Comparison of ENCODE assay signal across 9 cellular contexts in the genomic region with DNA sequence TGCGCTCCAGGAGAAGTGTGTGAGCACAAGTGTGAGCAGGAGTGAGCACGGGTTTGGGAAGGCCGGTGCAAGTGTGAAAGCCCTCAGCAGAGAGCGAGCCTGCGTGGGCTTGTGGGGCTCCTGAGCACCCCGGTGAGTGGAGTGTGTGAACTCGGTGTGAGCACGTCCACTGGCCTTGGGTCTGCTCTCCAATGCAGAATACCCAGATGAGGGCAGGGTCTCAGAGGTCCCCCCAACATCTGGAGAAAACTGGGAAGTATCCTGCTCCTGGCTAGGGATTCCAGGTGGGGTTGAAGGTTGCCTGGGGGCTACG. TPM values are rescaled to one million over a fixed set of nuclear protein-coding genes. Genes with fewer than 3 reads are reported as not detected.
DNase-seq lines count a peak whose midpoint lies in the region; ATAC-seq and TF ChIP-seq lines count a peak whose summit lies in the region.
"Had no signal": no experiment of that assay in that cellular context is flagged by ENCODE, and none has a peak within 500 bp of the region (broad histone marks: within the 10 kb centered on the region; RNA-seq: fewer than 3 reads in every experiment).

No MANE protein-coding gene starts in this region.

- H3K27ac Mint-ChIP-seq in stimulated activated naive CD8-positive, alpha-beta T cell treated with anti-CD3 and anti-CD28 coated beads, Interleukin-15, Interleukin-2, amounts not matched to agents 100 ng/mL and 50 ng/mL, for 24 hours = peak overlapping the region; percentile 98
- H3K27ac Mint-ChIP-seq in chondrocyte (ENCODE audit: unreplicated experiment) = peak overlapping the region; percentile 60

- no peaks in the 10 kb centered on the region for H3K36me3 ChIP-seq in mucosa of descending colon (ENCODE audit: low read depth)

- H3K4me1 ChIP-seq in mucosa of descending colon (ENCODE audit: low read depth) = peaks cover 24% of the 10 kb centered on the region

- peaks cover 3% of the 10 kb centered on the region for H3K27me3 Mint-ChIP-seq in stimulated activated naive CD8-positive, alpha-beta T cell treated with anti-CD3 and anti-CD28 coated beads, Interleukin-15, Interleukin-2, amounts not matched to agents 100 ng/mL and 50 ng/mL, for 24 hours
- no peaks in the 10 kb centered on the region for H3K27me3 Mint-ChIP-seq in chondrocyte (ENCODE audit: low read depth)

- peak overlapping the region; percentile 78 for H3K4me3 ChIP-seq in mucosa of descending colon

- DNase-seq in stimulated activated naive CD8-positive, alpha-beta T cell treated with anti-CD3 and anti-CD28 coated beads, Interleukin-15, Interleukin-2, amounts not matched to agents 100 U/mL and 50 U/mL, for 24 hours = no peak
- no peak for DNase-seq in chondrocyte (ENCODE audit: low spot score)
- no peak for DNase-seq in mucosa of descending colon
- DNase-seq in NCI-H524 treated with DMSO at 0.1 percent for 48 hours (lab: John Stamatoyannopoulos, UW) = no peak
- no peak for DNase-seq in NCI-H446 (lab: John Stamatoyannopoulos, UW)

- H3K4me1 Mint-ChIP-seq in stimulated activated naive CD8-positive, alpha-beta T cell treated with anti-CD3 and anti-CD28 coated beads, Interleukin-15, Interleukin-2, amounts not matched to agents 100 ng/mL and 50 ng/mL, for 24 hours (ENCODE audit: low read depth) = peaks cover 33% of the 10 kb centered on the region
- peaks cover 17% of the 10 kb centered on the region for H3K4me1 Mint-ChIP-seq in chondrocyte (ENCODE audit: low read depth)

- peak overlapping the region; percentile 100 for H3K4me3 Mint-ChIP-seq in stimulated activated naive CD8-positive, alpha-beta T cell treated with anti-CD3 and anti-CD28 coated beads, Interleukin-15, Interleukin-2, amounts not matched to agents 100 ng/mL and 50 ng/mL, for 24 hours
- H3K4me3 Mint-ChIP-seq in chondrocyte (ENCODE audit: unreplicated experiment) = peak overlapping the region; percentile 91

- no peaks in the 10 kb centered on the region for H3K9me3 Mint-ChIP-seq in stimulated activated naive CD8-positive, alpha-beta T cell treated with anti-CD3 and anti-CD28 coated beads, Interleukin-15, Interleukin-2, amounts not matched to agents 100 ng/mL and 50 ng/mL, for 24 hours
- H3K9me3 Mint-ChIP-seq in chondrocyte (ENCODE audit: low read depth) = no peaks in the 10 kb centered on the region

- H3K9me3 ChIP-seq in mucosa of descending colon = no peaks in the 10 kb centered on the region

- intact Hi-C loops in mucosa of descending colon (cut with DNase I, micrococcal nuclease) = loop anchor here in 1 of 2 donors (10.0 kb wide), 1 partner anchor 102 kb away; a partner anchor contains a TSS

- H3K36me3 Mint-ChIP-seq in stimulated activated naive CD8-positive, alpha-beta T cell treated with anti-CD3 and anti-CD28 coated beads, Interleukin-15, Interleukin-2, amounts not matched to agents 100 ng/mL and 50 ng/mL, for 24 hours (ENCODE audit: low read depth) = peaks cover 31% of the 10 kb centered on the region
- H3K36me3 Mint-ChIP-seq in chondrocyte (ENCODE audit: low read depth) = peaks cover 1% of the 10 kb centered on the region

- no peak for TF ChIP-seq CTCF in chondrocyte (IDR thresholded peaks at IDR 0.05)
- TF ChIP-seq CTCF in mucosa of descending colon (IDR thresholded peaks at IDR 0.05) = no peak

- ATAC-seq in stimulated activated naive CD8-positive, alpha-beta T cell treated with anti-CD3 and anti-CD28 coated beads, Interleukin-15, Interleukin-2, amounts not matched to agents 100 U/mL and 50 U/mL, for 24 hours = no peak
- no peak for ATAC-seq in mucosa of descending colon
- ATAC-seq in HG03354 (IDR thresholded peaks at IDR 0.05; ENCODE audit: poor library complexity, severe bottlenecking, unreplicated experiment) = no peak
- ATAC-seq in GM18867 (IDR thresholded peaks at IDR 0.05; ENCODE audit: unreplicated experiment) = no peak

RNA-seq across cellular contexts. Expression of a gene that starts 1.2 kb away (rescaled TPM):
- 25.6 to 30.7 TPM (median 29.6 TPM) in 3 replicates for total RNA-seq in chondrocyte
- total RNA-seq in mucosa of descending colon = 100 to 1,000 TPM; 126 to 204 (median 183) TPM

RNA-seq across cellular contexts. Expression of a gene that starts 6.4 kb away (rescaled TPM):
- total RNA-seq in chondrocyte (0.92 to 1.0 TPM in 2 of 3 replicates, not detected in the other), mucosa of descending colon (not detected)
- total RNA-seq: glomerular endothelial cell had no signal

RNA-seq across cellular contexts. Expression of a gene that starts 10.8 kb away (rescaled TPM):
- 122 to 182 TPM (median 126 TPM) in 3 replicates for total RNA-seq in chondrocyte
- 100 to 1,000 TPM in 1 of 3 donors, 10 to 100 TPM in 2; 48.5 to 122 (median 63.5) TPM for total RNA-seq in mucosa of descending colon

RNA-seq across cellular contexts. Expression of a gene that starts 11.4 kb away (rescaled TPM):
- total RNA-seq in chondrocyte (181 to 234 TPM (median 232 TPM) in 3 replicates), mucosa of descending colon (100 to 1,000 TPM; 159 to 512 (median 353) TPM)

RNA-seq across cellular contexts. Expression of a gene that starts 15.4 kb away (rescaled TPM):
- 0.22 to 0.39 TPM in 2 of 3 replicates, not detected in the other for total RNA-seq in chondrocyte
- not detected for total RNA-seq in mucosa of descending colon
- total RNA-seq: glomerular endothelial cell had no signal
